In genomic region chr5:115718853-115719252, GRCh38 we compare ENCODE assay signal across 15 cellular contexts.
DNase-seq lines count a peak whose midpoint lies in the region; ATAC-seq and TF ChIP-seq lines count a peak whose summit lies in the region.
"Had no signal": no experiment of that assay in that cellular context is flagged by ENCODE, and none has a peak within 500 bp of the region (broad histone marks: within the 10 kb centered on the region; RNA-seq: fewer than 3 reads in every experiment).

No MANE protein-coding gene starts in this region.

- no peaks in the 10 kb centered on the region for H3K9me3 ChIP-seq in right atrium auricular region
- no peaks in the 10 kb centered on the region for H3K9me3 ChIP-seq in ascending aorta
- no peaks in the 10 kb centered on the region for H3K9me3 ChIP-seq in tibial artery
- no peaks in the 10 kb centered on the region for H3K9me3 ChIP-seq in upper lobe of left lung

- intact Hi-C loops in Right ventricle myocardium inferior (cut with DNase I) (no loop called here), ascending aorta (cut with DNase I) (loop anchor here (10.0 kb wide), 1 partner anchor 174 kb away; the partner anchor contains the start of gene FEM1C), tibial artery (cut with DNase I; ENCODE audit: low total_unique reads) (no loop called here)

- peak overlapping the region; percentile 14 to 87 (median 57) for H3K27ac Mint-ChIP-seq in nephron
- H3K27ac Mint-ChIP-seq: CD14-positive monocyte; CD8-positive, alpha-beta T cell; H9 had no signal

- H3K27me3 ChIP-seq in right atrium auricular region (no peaks in the 10 kb centered on the region), ascending aorta (no peaks in the 10 kb centered on the region), tibial artery (no peaks in the 10 kb centered on the region), upper lobe of left lung (no peaks in the 10 kb centered on the region)

- DNase-seq in Right ventricle myocardium inferior (ENCODE audit: missing footprints) (no peak), right atrium auricular region (ENCODE audit: low spot score) (no peak), ascending aorta (ENCODE audit: low spot score in 2 of 2) (no peak), tibial artery (peak in 1 of 2 donors; percentile 22), GM20000 (ENCODE audit: low spot score) (no peak), upper lobe of left lung (no peak)
- no peak for DNase-seq in NK-92 treated with Interleukin-12 subunit alpha and Interleukin-12 subunit beta, amount 100 ng/mL, for 24 hours (lab: John Stamatoyannopoulos, UW)
- DNase-seq: CD8-positive, alpha-beta T cell; COR-L47; GF-D8; GOT3; H9 had no signal

- TF ChIP-seq POLR2A in upper lobe of left lung (IDR thresholded peaks at IDR 0.05), result no peak

- H3K27me3 Mint-ChIP-seq in nephron (ENCODE audit: low read depth), result no peaks in the 10 kb centered on the region

- H3K4me1 Mint-ChIP-seq in nephron, result peaks cover 41% of the 10 kb centered on the region
- H3K4me1 Mint-ChIP-seq: CD14-positive monocyte had no signal

- no peaks in the 10 kb centered on the region for H3K36me3 Mint-ChIP-seq in nephron (ENCODE audit: low read depth)
- H3K36me3 Mint-ChIP-seq: CD14-positive monocyte; CD8-positive, alpha-beta T cell had no signal

- no peak for TF ChIP-seq EP300 in upper lobe of left lung (IDR thresholded peaks at IDR 0.05)

- no peak overlapping the region for H3K4me3 Mint-ChIP-seq in nephron
- H3K4me3 Mint-ChIP-seq: CD14-positive monocyte; CD8-positive, alpha-beta T cell; H9 had no signal

- WGBS in upper lobe of left lung, 2 donors, result 75 to 92% methylated on average over 1 of the region's 1 CpG

- no peak for TF ChIP-seq CTCF in right atrium auricular region (IDR thresholded peaks at IDR 0.05)
- TF ChIP-seq CTCF in ascending aorta (IDR thresholded peaks at IDR 0.05), result no peak
- TF ChIP-seq CTCF in nephron (IDR thresholded peaks at IDR 0.05; ENCODE audit: unreplicated experiment in 3 of 3), result no peak
- TF ChIP-seq CTCF in tibial artery (IDR thresholded peaks at IDR 0.05), result no peak
- TF ChIP-seq CTCF in GM20000 (IDR thresholded peaks at IDR 0.05; ENCODE audit: extremely low read depth, missing control alignments), result no peak
- TF ChIP-seq CTCF in upper lobe of left lung (IDR thresholded peaks at IDR 0.05), result no peak

- H3K36me3 ChIP-seq in right atrium auricular region (no peaks in the 10 kb centered on the region), ascending aorta (no peaks in the 10 kb centered on the region), tibial artery (no peaks in the 10 kb centered on the region), upper lobe of left lung (no peaks in the 10 kb centered on the region)

- peaks cover 5% of the 10 kb centered on the region for H3K9me3 Mint-ChIP-seq in nephron
- H3K9me3 Mint-ChIP-seq: CD8-positive, alpha-beta T cell; H9 had no signal

- H3K4me1 ChIP-seq in right atrium auricular region, result no peaks in the 10 kb centered on the region
- H3K4me1 ChIP-seq in ascending aorta, result peaks cover 3 to 33% of the 10 kb centered on the region in 2 donors
- H3K4me1 ChIP-seq in tibial artery, result peaks cover 0 to 61% (median 17%) of the 10 kb centered on the region in 4 donors
- H3K4me1 ChIP-seq in upper lobe of left lung, result no peaks in the 10 kb centered on the region

- H3K27ac ChIP-seq in right atrium auricular region (peak overlapping the region in 1 of 2 donors; percentile 26), ascending aorta (peak overlapping the region; percentile 32 to 67), tibial artery (peak overlapping the region; percentile 54 to 69), upper lobe of left lung (no peak overlapping the region)
- H3K27ac ChIP-seq: 22Rv1 had no signal

- peak; percentile 13 for ATAC-seq in Right ventricle myocardium inferior
- ATAC-seq in upper lobe of left lung (ENCODE audit: low FRiP score in 2 of 2), result no peak
- ATAC-seq: CD8-positive, alpha-beta T cell had no signal

- H3K4me3 ChIP-seq in right atrium auricular region (no peak overlapping the region), ascending aorta (no peak overlapping the region), tibial artery (no peak overlapping the region), upper lobe of left lung (no peak overlapping the region)

Comparison
In these comparisons a context has a peak if more than half of its experiments do, and no peak if none do; other contexts are left out.
1. H3K27ac ChIP-seq: peak in ascending aorta (2 of 2) and tibial artery (2 of 2); none in upper lobe of left lung (0 of 4).